8 cellular contexts compared by ENCODE assay signal in the genomic region with DNA sequence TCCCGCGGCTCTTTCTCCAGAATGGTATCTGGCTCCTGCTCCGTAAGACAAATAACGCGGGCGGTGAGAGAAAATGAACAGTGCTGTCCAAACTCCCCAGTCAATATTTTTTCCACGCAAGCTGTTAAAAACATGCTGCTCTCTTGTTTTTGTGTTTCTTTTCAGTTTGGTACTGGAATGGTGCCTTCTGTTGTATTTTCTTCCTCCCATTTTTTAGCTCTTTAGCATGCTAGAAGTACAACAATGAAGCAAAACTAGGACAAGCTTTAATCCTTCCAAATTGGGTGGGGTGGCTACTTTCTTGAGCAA. TPM values are rescaled to one million over a fixed set of nuclear protein-coding genes. Genes with fewer than 3 reads are reported as not detected.
DNase-seq lines count a peak whose midpoint lies in the region; ATAC-seq and TF ChIP-seq lines count a peak whose summit lies in the region.

No MANE protein-coding gene starts in this region.

- H3K4me2 ChIP-seq in mammary epithelial cell (ENCODE audit: insufficient read depth, low read depth, low read length) (peak overlapping the region; percentile 80), mesendoderm (ENCODE audit: low read length) (peak overlapping the region; percentile 98)

- H4K20me1 ChIP-seq in mammary epithelial cell (ENCODE audit: insufficient read depth, low read length), result no peaks in the 10 kb centered on the region

- intact Hi-C loops in mammary epithelial cell (cut with micrococcal nuclease), result loop anchor here (1.0 kb wide), 1 partner anchor 164 kb away; the partner anchor contains the start of gene SIK2

- peak overlapping the region; percentile 78 for H3K9ac ChIP-seq in mammary epithelial cell (ENCODE audit: insufficient read depth, low read length)
- peak overlapping the region; percentile 92 for H3K9ac ChIP-seq in mesendoderm (ENCODE audit: low read length)

- CTCF ChIA-PET in mammary epithelial cell (lab: Charles Lee; ENCODE audit: low non-redundant PET), result no interaction called here

- H3K27me3 ChIP-seq in mammary epithelial cell (ENCODE audit: insufficient read depth, low read length) (no peaks in the 10 kb centered on the region), mesendoderm (ENCODE audit: insufficient read depth, low read length, poor library complexity) (no peaks in the 10 kb centered on the region)

- WGBS in mammary epithelial cell (ENCODE audit: low coverage, missing lambda C conversion rate), result 3% methylated on average over 7 of the region's 7 CpGs
- no CpG with 5 or more reads among the region's 7 CpGs for WGBS in mesendoderm (ENCODE audit: extremely low coverage, insufficient coverage, low lambda C conversion rate)

- H2BK15ac ChIP-seq in mesendoderm (replicated peaks; ENCODE audit: low read depth), result no peak overlapping the region

- peaks cover 3% of the 10 kb centered on the region for H3K79me1 ChIP-seq in mesendoderm (ENCODE audit: low read length)

- H4K8ac ChIP-seq in mesendoderm (ENCODE audit: low read depth, low read length), result no peak overlapping the region

- no peak overlapping the region for H3K23ac ChIP-seq in mesendoderm (ENCODE audit: low read length)

- in situ Hi-C loops in mammary epithelial cell (cut with MboI; ENCODE audit: low sequenced_read_pairs in 2 of 2), result no loop called here

- peak; percentile 22 for ATAC-seq in GM18499 (IDR thresholded peaks at IDR 0.05; ENCODE audit: insufficient read depth, unreplicated experiment)
- peak; percentile 5 for ATAC-seq in HG03439 (IDR thresholded peaks at IDR 0.05; ENCODE audit: unreplicated experiment)

- H3K79me2 ChIP-seq in mammary epithelial cell (ENCODE audit: insufficient read depth, low read length) (peaks cover 37% of the 10 kb centered on the region), mesendoderm (ENCODE audit: control insufficient read depth, insufficient read depth, low read length) (no peaks in the 10 kb centered on the region)

- H3K56ac ChIP-seq in mesendoderm (ENCODE audit: low read length), result peak overlapping the region; percentile 93

- H2AFZ ChIP-seq in mammary epithelial cell (ENCODE audit: low read depth, low read length), result peak overlapping the region; percentile 97

- H3K27ac ChIP-seq in mammary epithelial cell (ENCODE audit: insufficient read depth, low read depth, low read length) (peak overlapping the region; percentile 78), mesendoderm (ENCODE audit: low read depth, low read length) (peak overlapping the region; percentile 2)

- BruUV-seq in mammary epithelial cell (replicated peaks; lab: Mats Ljungman, UMichigan), result no TSS peak

- no peak for TF ChIP-seq CTCF in mammary epithelial cell (conservative IDR thresholded peaks at IDR 0.05 in 1 of 2, IDR thresholded peaks at IDR 0.05 in 1 of 2; ENCODE audit: extremely low read depth in 1 of 2, insufficient read depth in 1 of 2, low read depth in 1 of 2, low read length in 2 of 2)

- dilution Hi-C loops in mammary epithelial cell (cut with HindIII; ENCODE audit: low sequenced_read_pairs), result no loop called here

- H3K4me1 ChIP-seq in mammary epithelial cell (ENCODE audit: insufficient read depth, low read length) (peaks cover 19% of the 10 kb centered on the region), mesendoderm (ENCODE audit: control insufficient read depth, low read depth, low read length) (peaks cover 4% of the 10 kb centered on the region)

- H2BK5ac ChIP-seq in mesendoderm (ENCODE audit: low read length), result no peak overlapping the region

- H2BK120ac ChIP-seq in mesendoderm (ENCODE audit: low read depth, low read length), result no peak overlapping the region

- no peak overlapping the region for H4K5ac ChIP-seq in mesendoderm (ENCODE audit: low read length)

- DNase-seq in mammary epithelial cell (no peak), mesendoderm (peak; percentile 43), MV-4-11 (lab: John Stamatoyannopoulos, UW) (no peak), ecto neural progenitor cell (ENCODE audit: low spot score) (no peak), GM19238 (ENCODE audit: insufficient read length, low spot score) (no peak)
- DNase-seq in activated effector memory CD4-positive, alpha-beta T cell treated with anti-CD3 and anti-CD28 coated beads, Interleukin-2, amount 50 U/mL, for 16 hours, result no peak

- peak overlapping the region; percentile 97 for H3K18ac ChIP-seq in mesendoderm (ENCODE audit: low read length)

- no peaks in the 10 kb centered on the region for H3K9me3 ChIP-seq in mammary epithelial cell (replicated peaks; ENCODE audit: insufficient read depth, low read length)

- H3K4me3 ChIP-seq in mammary epithelial cell (replicated peaks in 1 of 3; ENCODE audit: insufficient read depth in 1 of 3, low read depth in 2 of 3, low read length in 3 of 3), result peak overlapping the region; percentile 77 to 98 (median 97)
- peak overlapping the region; percentile 54 for H3K4me3 ChIP-seq in mesendoderm (ENCODE audit: low read length)

- H3K36me3 ChIP-seq in mammary epithelial cell (ENCODE audit: insufficient read depth, low read length) (no peaks in the 10 kb centered on the region), mesendoderm (ENCODE audit: control insufficient read depth, insufficient read depth, low read length) (no peaks in the 10 kb centered on the region)

- no peak overlapping the region for H3K4ac ChIP-seq in mesendoderm (ENCODE audit: low read depth, low read length)

- no peak overlapping the region for H2AK5ac ChIP-seq in mesendoderm (ENCODE audit: low read length)

RNA-seq across cellular contexts. Expression of gene PPP2R1B, which starts 0.6 kb away (rescaled TPM):
- 10 to 100 TPM; 26.2 to 34.7 TPM for total RNA-seq in mammary epithelial cell
- 25.0 TPM for polyA plus RNA-seq in mammary epithelial cell
- polyA minus RNA-seq in mammary epithelial cell, result 30.0 TPM
- polyA plus RNA-seq in mesendoderm (2013, experiment 1 of 2), result 44.6 TPM
- polyA plus RNA-seq in mesendoderm (2013, experiment 2 of 2), result 45.3 TPM
